In the genomic region with DNA sequence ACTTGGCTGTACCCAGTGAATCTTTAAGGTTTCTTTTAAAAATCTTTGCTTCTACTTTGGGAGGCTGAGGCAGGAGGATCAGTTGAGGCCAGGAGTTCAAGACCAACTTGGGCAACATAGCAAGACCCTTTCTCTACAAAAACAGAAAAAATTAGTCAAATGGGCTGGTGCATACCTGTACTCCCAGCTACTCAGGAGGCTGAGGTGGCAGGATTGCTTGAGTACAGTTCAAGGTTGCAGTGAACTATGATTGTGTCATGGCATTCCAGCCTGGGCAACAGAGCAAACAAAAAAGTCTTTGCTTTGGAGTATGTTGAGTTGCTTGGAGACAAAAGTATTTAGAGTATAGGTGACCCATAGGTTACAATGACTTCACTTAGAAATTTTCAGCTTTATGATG, we compare ENCODE assay signal across 1 cellular context.
TF ChIP-seq lines count a peak whose summit lies in the region.

No MANE protein-coding gene starts in this region.

TF ChIP-seq in HepG2, 621 proteins besides CTCF, POLR2A, EP300 and RAD21 (continued from another document):
- TF ChIP-seq IRF2 (CRISPR knock-in tag; IDR thresholded peaks at IDR 0.05) (0 out of 2 replicates have a peak, but pooled peaks have one; percentile 39), ZNF354B (CRISPR knock-in tag; IDR thresholded peaks at IDR 0.05) (no peak), PAX8 (CRISPR knock-in tag; IDR thresholded peaks at IDR 0.05; ENCODE audit: borderline replicate concordance) (no peak), JUN (CRISPR knock-in tag; IDR thresholded peaks at IDR 0.05) (0 out of 2 replicates have a peak, but pooled peaks have one; percentile 41), MTF1 (CRISPR knock-in tag; IDR thresholded peaks at IDR 0.05) (no peak), FOXO1 (CRISPR knock-in tag; IDR thresholded peaks at IDR 0.05) (peak; percentile 69; the same call in 1 of the 2 replicates)
- TF ChIP-seq, protein P1, sequence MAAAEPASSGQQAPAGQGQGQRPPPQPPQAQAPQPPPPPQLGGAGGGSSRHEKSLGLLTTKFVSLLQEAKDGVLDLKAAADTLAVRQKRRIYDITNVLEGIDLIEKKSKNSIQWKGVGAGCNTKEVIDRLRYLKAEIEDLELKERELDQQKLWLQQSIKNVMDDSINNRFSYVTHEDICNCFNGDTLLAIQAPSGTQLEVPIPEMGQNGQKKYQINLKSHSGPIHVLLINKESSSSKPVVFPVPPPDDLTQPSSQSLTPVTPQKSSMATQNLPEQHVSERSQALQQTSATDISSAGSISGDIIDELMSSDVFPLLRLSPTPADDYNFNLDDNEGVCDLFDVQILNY (CRISPR knock-in tag; conservative IDR thresholded peaks at IDR 0.05), result no peak
